10 cellular contexts compared by ENCODE assay signal in genomic region chr6:160042014-160042773, GRCh38.
DNase-seq lines count a peak whose midpoint lies in the region; ATAC-seq and TF ChIP-seq lines count a peak whose summit lies in the region.
"Had no signal": no experiment of that assay in that cellular context is flagged by ENCODE, and none has a peak within 500 bp of the region (broad histone marks: within the 10 kb centered on the region; RNA-seq: fewer than 3 reads in every experiment).

No MANE protein-coding gene starts in this region.

- no peaks in the 10 kb centered on the region for H3K27me3 Mint-ChIP-seq in MCF 10A (ENCODE audit: insufficient read depth, unreplicated experiment)
- H3K27me3 Mint-ChIP-seq: activated B cell treated with CpG ODN at 0.5 μM for 24 hours had no signal

- H3K4me3 ChIP-seq in breast epithelium (no peak overlapping the region), body of pancreas (no peak overlapping the region), liver (ENCODE audit: low read depth in 1 of 3, low read length in 3 of 3) (no peak overlapping the region), upper lobe of right lung (no peak overlapping the region)
- H3K4me3 ChIP-seq: mucosa of descending colon had no signal

- TF ChIP-seq CTCF in MCF 10A (IDR thresholded peaks at IDR 0.05; ENCODE audit: unreplicated experiment) (no peak), breast epithelium (IDR thresholded peaks at IDR 0.05) (no peak), body of pancreas (IDR thresholded peaks at IDR 0.05) (no peak), liver (IDR thresholded peaks at IDR 0.05; ENCODE audit: low read depth, low read length, missing input control) (no peak), upper lobe of right lung (IDR thresholded peaks at IDR 0.05) (no peak)

- peaks cover 52% of the 10 kb centered on the region for H3K4me1 Mint-ChIP-seq in MCF 10A (ENCODE audit: insufficient read depth, unreplicated experiment)

- no peaks in the 10 kb centered on the region for H3K9me3 ChIP-seq in breast epithelium
- H3K9me3 ChIP-seq in body of pancreas, result no peaks in the 10 kb centered on the region
- no peaks in the 10 kb centered on the region for H3K9me3 ChIP-seq in liver (ENCODE audit: control insufficient read depth in 4 of 4, low read length in 3 of 4)
- no peaks in the 10 kb centered on the region for H3K9me3 ChIP-seq in upper lobe of right lung
- H3K9me3 ChIP-seq: mucosa of descending colon had no signal

- TF ChIP-seq POLR2A in breast epithelium (IDR thresholded peaks at IDR 0.05) (no peak), body of pancreas (IDR thresholded peaks at IDR 0.05) (no peak)

- H3K36me3 ChIP-seq in breast epithelium (no peaks in the 10 kb centered on the region), body of pancreas (replicated peaks in 1 of 2; ENCODE audit: insufficient read depth in 1 of 2, low read depth in 2 of 2) (peaks cover 3 to 22% of the 10 kb centered on the region in 2 donors), liver (ENCODE audit: control insufficient read depth in 4 of 4, insufficient read depth in 3 of 4, low read depth in 1 of 4, low read length in 3 of 4) (peaks cover 0 to 34% (median 33%) of the 10 kb centered on the region in 4 donors), upper lobe of right lung (peaks cover 80% of the 10 kb centered on the region)

- DNase-seq in MCF 10A (ENCODE audit: unreplicated experiment) (peak; percentile 90), breast epithelium (ENCODE audit: low spot score in 2 of 2) (no peak), body of pancreas (no peak), upper lobe of right lung (no peak), medulla oblongata (ENCODE audit: extremely low spot score) (no peak)
- DNase-seq: activated B cell treated with CpG ODN at 0.5 μM for 24 hours, mucosa of descending colon had no signal

- WGBS in body of pancreas, 2 donors, result 87 to 89% methylated on average over 12 of the region's 12 CpGs
- WGBS in liver, result 91% methylated on average over 12 of the region's 12 CpGs

- H3K9me3 Mint-ChIP-seq in MCF 10A (ENCODE audit: unreplicated experiment), result no peaks in the 10 kb centered on the region
- H3K9me3 Mint-ChIP-seq: activated B cell treated with CpG ODN at 0.5 μM for 24 hours had no signal

- peak overlapping the region; percentile 66 for H3K27ac Mint-ChIP-seq in MCF 10A (ENCODE audit: low read depth, unreplicated experiment)

- no TSS peak for BruUV-seq in MCF 10A (replicated peaks; lab: Mats Ljungman, UMichigan)

- intact Hi-C loops in MCF 10A (cut with micrococcal nuclease) (loop anchor here (1.0 to 5.0 kb wide), 3 partner anchors 72 to 347 kb away; partner anchors contain the start of gene TCP1), breast epithelium (cut with DNase I; ENCODE audit: low total_unique reads) (no loop called here), body of pancreas (cut with DNase I) (no loop called here), upper lobe of right lung (cut with DNase I) (no loop called here)

- POLR2A ChIA-PET in MCF 10A (lab: Yijun Ruan, JAX), result interaction anchor here (0.6 to 5.2 kb wide), 22 partner anchors 11 to 341 kb away, joined by 3 to 92 read pairs (median 5); partner anchors contain the start of genes IGF2R, MRPL18, TCP1 and WTAP

- peaks cover 50% of the 10 kb centered on the region for H3K36me3 Mint-ChIP-seq in MCF 10A (ENCODE audit: insufficient read depth, unreplicated experiment)

- H3K4me3 Mint-ChIP-seq in MCF 10A (ENCODE audit: unreplicated experiment), result peak overlapping the region; percentile 77
- H3K4me3 Mint-ChIP-seq: activated B cell treated with CpG ODN at 0.5 μM for 24 hours had no signal

- H3K4me1 ChIP-seq in breast epithelium, result peaks cover 0 to 6% of the 10 kb centered on the region in 2 donors
- peaks cover 21% of the 10 kb centered on the region for H3K4me1 ChIP-seq in body of pancreas
- H3K4me1 ChIP-seq in liver (ENCODE audit: control insufficient read depth in 4 of 4, insufficient read depth in 4 of 4, low read length in 3 of 4), result peaks cover 1 to 32% (median 19%) of the 10 kb centered on the region in 4 donors
- peaks cover 17% of the 10 kb centered on the region for H3K4me1 ChIP-seq in upper lobe of right lung

- H3K27me3 ChIP-seq in breast epithelium, result no peaks in the 10 kb centered on the region
- no peaks in the 10 kb centered on the region for H3K27me3 ChIP-seq in body of pancreas
- H3K27me3 ChIP-seq in liver (ENCODE audit: control insufficient read depth in 4 of 4, insufficient read depth in 4 of 4, low read length in 3 of 4), result no peaks in the 10 kb centered on the region
- no peaks in the 10 kb centered on the region for H3K27me3 ChIP-seq in upper lobe of right lung

- H3K9ac ChIP-seq in liver (ENCODE audit: low read depth in 1 of 2, low read length in 2 of 2), result peak overlapping the region in 1 of 2 donors; percentile 69

- TF ChIP-seq RAD21 in liver (IDR thresholded peaks at IDR 0.05), result no peak

- no peak overlapping the region for H3K27ac ChIP-seq in breast epithelium
- peak overlapping the region; percentile 5 to 45 (median 20) for H3K27ac ChIP-seq in body of pancreas
- peak overlapping the region; percentile 88 to 99 for H3K27ac ChIP-seq in liver (ENCODE audit: low read depth in 1 of 2, low read length in 2 of 2)
- H3K27ac ChIP-seq in upper lobe of right lung, result no peak overlapping the region

- CTCF ChIA-PET in MCF 10A (lab: Yijun Ruan, JAX), result interaction anchor here (0.5 to 2.0 kb wide), 14 partner anchors 11 to 1041 kb away, joined by 3 to 12 read pairs (median 4); no protein-coding TSS in a partner anchor

- no peak for ATAC-seq in body of pancreas
- peak; percentile 48 for ATAC-seq in upper lobe of right lung
- no peak for ATAC-seq in HG03469 (IDR thresholded peaks at IDR 0.05; ENCODE audit: unreplicated experiment)
- ATAC-seq in HG03442 (IDR thresholded peaks at IDR 0.05; ENCODE audit: unreplicated experiment), result no peak
- ATAC-seq: mucosa of descending colon had no signal

TF ChIP-seq in liver, 16 proteins besides CTCF, POLR2A, EP300 and RAD21:
- TF ChIP-seq FOXA2 (IDR thresholded peaks at IDR 0.05) (no peak), TAF1 (conservative IDR thresholded peaks at IDR 0.05) (no peak), HNF4G (IDR thresholded peaks at IDR 0.05) (no peak), SP1 (IDR thresholded peaks at IDR 0.05) (no peak), EGR1 (IDR thresholded peaks at IDR 0.05; ENCODE audit: low read depth in 2 of 2) (no peak), MAX (IDR thresholded peaks at IDR 0.05) (no peak), FOXA1 (IDR thresholded peaks at IDR 0.05) (no peak), JUND (IDR thresholded peaks at IDR 0.05) (no peak), GABPA (IDR thresholded peaks at IDR 0.05 in 1 of 2, conservative IDR thresholded peaks at IDR 0.05 in 1 of 2) (no peak), NR2F2 (IDR thresholded peaks at IDR 0.05) (no peak), YY1 (IDR thresholded peaks at IDR 0.05) (no peak), HNF4A (conservative IDR thresholded peaks at IDR 0.05) (no peak), REST (IDR thresholded peaks at IDR 0.05) (no peak), RXRA (IDR thresholded peaks at IDR 0.05) (no peak), ZBTB33 (IDR thresholded peaks at IDR 0.05) (no peak)
- TF ChIP-seq, protein P1, sequence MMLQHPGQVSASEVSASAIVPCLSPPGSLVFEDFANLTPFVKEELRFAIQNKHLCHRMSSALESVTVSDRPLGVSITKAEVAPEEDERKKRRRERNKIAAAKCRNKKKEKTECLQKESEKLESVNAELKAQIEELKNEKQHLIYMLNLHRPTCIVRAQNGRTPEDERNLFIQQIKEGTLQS (IDR thresholded peaks at IDR 0.05), result no peak
TF ChIP-seq in liver: peak in this region for 0.

Comparison
In these comparisons a context has a peak if more than half of its experiments do, and no peak if none do; other contexts are left out.
1. H3K27ac ChIP-seq: peak in body of pancreas (4 of 4) and liver (2 of 2); none in breast epithelium (0 of 2) and upper lobe of right lung (single experiment).